Comparison of ENCODE assay signal across 24 cellular contexts in the genomic region with DNA sequence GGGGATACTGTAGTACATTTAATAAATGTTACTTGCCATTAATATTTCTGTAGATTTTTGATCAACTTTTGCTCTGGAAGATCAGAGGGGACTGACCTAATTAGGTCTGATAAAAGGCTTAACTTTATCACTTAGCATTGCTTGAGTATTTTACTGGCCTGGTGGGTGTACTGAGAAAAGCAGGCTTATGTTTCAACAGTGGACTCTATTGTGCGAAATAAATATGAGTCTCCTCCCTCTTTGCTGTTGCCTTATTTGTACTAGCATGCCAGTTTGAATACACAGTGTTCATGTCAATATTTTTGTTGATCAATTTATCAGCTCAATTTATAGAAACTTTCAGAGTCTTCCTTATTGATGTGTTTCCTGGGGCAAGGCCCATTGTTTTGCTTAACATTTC. TPM values are rescaled to one million over a fixed set of nuclear protein-coding genes. Genes with fewer than 3 reads are reported as not detected.
"Had no signal": no experiment of that assay in that cellular context is flagged by ENCODE, and none has a peak within 500 bp of the region (broad histone marks: within the 10 kb centered on the region; RNA-seq: fewer than 3 reads in every experiment).

No MANE protein-coding gene starts in this region.

- FAIRE-seq: bronchial epithelial cell had no signal

- H3K4me1 ChIP-seq: testis, vagina had no signal

- H3K9ac ChIP-seq: neural progenitor cell had no signal

- H3K4me3 Mint-ChIP-seq: activated B cell treated with CpG ODN at 0.5 μM for 24 hours; activated naive CD4-positive, alpha-beta T cell treated with anti-CD3 and anti-CD28 coated beads for 36 hours; activated naive CD8-positive, alpha-beta T cell treated with anti-CD3 and anti-CD28 coated beads, Interleukin-2, amount 10 ng/mL, durations not matched to agents 7 days and 5 days; activated T-cell treated with anti-CD3 and anti-CD28 coated beads, Interleukin-2, amount 50 U/mL, for 72 hours; naive thymus-derived CD4-positive, alpha-beta T cell; neural progenitor cell; stimulated activated naive B cell treated with anti-CD40 and anti-IgM and Interleukin-4, amounts not matched to agents 10 μg/mL and 1 μg/mL and 100 μg/mL, for 72 hours; type B pancreatic cell had no signal

- H3K9me3 ChIP-seq: testis, vagina had no signal

- DNase-seq: activated B cell treated with CpG ODN at 0.5 μM for 24 hours; activated CD4-positive, alpha-beta T cell treated with anti-CD3 and anti-CD28 coated beads for 4 hours; activated CD4-positive, alpha-beta T cell treated with anti-CD3 and anti-CD28 coated beads, Interleukin-2, amount 50 U/mL, for 48 hours; activated effector memory CD4-positive, alpha-beta T cell treated with Interleukin-2 at 50 U/mL for 16 hours; activated naive CD4-positive, alpha-beta T cell treated with anti-CD3 and anti-CD28 coated beads for 36 hours; activated naive CD8-positive, alpha-beta T cell treated with anti-CD3 and anti-CD28 coated beads, Interleukin-2, amount 10 ng/mL, durations not matched to agents 7 days and 5 days; activated T-cell treated with anti-CD3 and anti-CD28 coated beads, Interleukin-2, amount 50 U/mL, for 72 hours; amniotic stem cell; foreskin fibroblast; naive thymus-derived CD4-positive, alpha-beta T cell; retina; stimulated activated CD4-positive, alpha-beta T cell treated with anti-CD3 and anti-CD28 coated beads, Interleukin-2, amount 100 ng/mL, for 48 hours; stimulated activated CD8-positive, alpha-beta memory T cell treated with anti-CD3 and anti-CD28 coated beads, Interleukin-4, amount 100 ng/mL, for 48 hours; stimulated activated naive B cell treated with anti-CD40 and anti-IgM and Interleukin-4, amounts not matched to agents 10 μg/mL and 1 μg/mL and 100 μg/mL, for 72 hours; T-helper 9 cell; testis had no signal

- H3K36me3 ChIP-seq: neural progenitor cell, vagina had no signal

- H3K4me1 Mint-ChIP-seq: activated B cell treated with CpG ODN at 0.5 μM for 24 hours; naive thymus-derived CD4-positive, alpha-beta T cell; stimulated activated naive B cell treated with anti-CD40 and anti-IgM and Interleukin-4, amounts not matched to agents 10 μg/mL and 1 μg/mL and 100 μg/mL, for 72 hours had no signal

- H3K27ac ChIP-seq: coronary artery, neural progenitor cell, testis, vagina had no signal

- H3K4me2 ChIP-seq: neural progenitor cell had no signal

- H3K9me3 Mint-ChIP-seq: activated B cell treated with CpG ODN at 0.5 μM for 24 hours; activated naive CD4-positive, alpha-beta T cell treated with anti-CD3 and anti-CD28 coated beads for 36 hours; type B pancreatic cell had no signal

- H2AFZ ChIP-seq: neural progenitor cell had no signal

- H3K27ac Mint-ChIP-seq: activated B cell treated with CpG ODN at 0.5 μM for 24 hours; activated naive CD4-positive, alpha-beta T cell treated with anti-CD3 and anti-CD28 coated beads for 36 hours; activated naive CD8-positive, alpha-beta T cell treated with anti-CD3 and anti-CD28 coated beads, Interleukin-2, amount 10 ng/mL, durations not matched to agents 7 days and 5 days; activated T-cell treated with anti-CD3 and anti-CD28 coated beads, Interleukin-2, amount 50 U/mL, for 72 hours; naive thymus-derived CD4-positive, alpha-beta T cell; neural progenitor cell; progenitor cell of endocrine pancreas; stimulated activated naive B cell treated with anti-CD40 and anti-IgM and Interleukin-4, amounts not matched to agents 10 μg/mL and 1 μg/mL and 100 μg/mL, for 72 hours; type B pancreatic cell had no signal

- H3K27me3 ChIP-seq: neural progenitor cell, testis, vagina had no signal

- ATAC-seq: activated T-cell treated with anti-CD3 and anti-CD28 coated beads, Interleukin-2, amount 50 U/mL, for 72 hours; left lobe of liver; naive thymus-derived CD4-positive, alpha-beta T cell; stimulated activated naive B cell treated with anti-CD40 and anti-IgM and Interleukin-4, amounts not matched to agents 10 μg/mL and 1 μg/mL and 100 μg/mL, for 72 hours had no signal

- H3K4me3 ChIP-seq: coronary artery, lung, neural progenitor cell, testis, vagina had no signal

- H3K36me3 Mint-ChIP-seq: activated naive CD8-positive, alpha-beta T cell treated with anti-CD3 and anti-CD28 coated beads, Interleukin-2, amount 10 ng/mL, durations not matched to agents 7 days and 5 days; stimulated activated naive B cell treated with anti-CD40 and anti-IgM and Interleukin-4, amounts not matched to agents 10 μg/mL and 1 μg/mL and 100 μg/mL, for 72 hours; type B pancreatic cell had no signal

- H3K27me3 Mint-ChIP-seq: progenitor cell of endocrine pancreas, type B pancreatic cell had no signal

RNA-seq across cellular contexts. Expression of a gene that starts 49.1 kb away (rescaled TPM):
- total RNA-seq: activated B cell treated with CpG ODN at 0.5 μM for 24 hours; activated naive CD8-positive, alpha-beta T cell treated with anti-CD3 and anti-CD28 coated beads, Interleukin-2, amount 10 ng/mL, durations not matched to agents 7 days and 5 days; bronchial epithelial cell; left lobe of liver; vagina had no signal
- polyA plus RNA-seq: naive thymus-derived CD4-positive, alpha-beta T cell had no signal
